26 cellular contexts compared by ENCODE assay signal in genomic region chr1:58994664-58995063, GRCh38.
"Had no signal": no experiment of that assay in that cellular context is flagged by ENCODE, and none has a peak within 500 bp of the region (broad histone marks: within the 10 kb centered on the region; RNA-seq: fewer than 3 reads in every experiment).

No MANE protein-coding gene starts in this region.

- H3K27ac ChIP-seq: brain microvascular endothelial cell, cardiac muscle cell, KMS-11, Peyer's patch had no signal

- H3K4me3 ChIP-seq: cardiac muscle cell, Peyer's patch had no signal

- H3K9ac ChIP-seq: KMS-11 had no signal

- H3K36me3 Mint-ChIP-seq: activated naive CD4-positive, alpha-beta T cell treated with anti-CD3 and anti-CD28 coated beads, Interleukin-2, amount 10 ng/mL, durations not matched to agents 7 days and 5 days; activated naive CD8-positive, alpha-beta T cell treated with anti-CD3 and anti-CD28 coated beads for 36 hours; WTC11 had no signal

- H3K27ac Mint-ChIP-seq: activated naive CD4-positive, alpha-beta T cell treated with anti-CD3 and anti-CD28 coated beads, Interleukin-2, amount 10 ng/mL, durations not matched to agents 7 days and 5 days; activated naive CD8-positive, alpha-beta T cell treated with anti-CD3 and anti-CD28 coated beads for 36 hours; activated T-helper 2 cell treated with anti-CD3 and anti-CD28 coated beads, Interferon-gamma antibody, Interleukin-2, Interleukin-4, amounts not matched to agents 10 μg/mL and 5 μg/mL and 100 μg/mL, durations not matched to agents 14 hours and 24 hours and 36 hours; T-helper 1 cell treated with Interleukin-12 subunit alpha and Interleukin-12 subunit beta and Interleukin-4 antibody, amounts not matched to agents 30 μg/mL and 1 μg/mL, for 36 hours; WTC11 had no signal

- H3K9me3 ChIP-seq: Peyer's patch had no signal

- H3K27me3 ChIP-seq: brain microvascular endothelial cell, Peyer's patch had no signal

- H3K9me3 Mint-ChIP-seq: activated naive CD4-positive, alpha-beta T cell treated with anti-CD3 and anti-CD28 coated beads, Interleukin-2, amount 10 ng/mL, durations not matched to agents 7 days and 5 days; activated naive CD8-positive, alpha-beta T cell treated with anti-CD3 and anti-CD28 coated beads for 36 hours; activated T-helper 2 cell treated with anti-CD3 and anti-CD28 coated beads, Interferon-gamma antibody, Interleukin-2, Interleukin-4, amounts not matched to agents 10 μg/mL and 5 μg/mL and 100 μg/mL, durations not matched to agents 14 hours and 24 hours and 36 hours; T-helper 1 cell treated with Interleukin-12 subunit alpha and Interleukin-12 subunit beta and Interleukin-4 antibody, amounts not matched to agents 30 μg/mL and 1 μg/mL, for 36 hours; WTC11 had no signal

- H3K36me3 ChIP-seq: brain microvascular endothelial cell, cardiac muscle cell, Peyer's patch had no signal

- H3K4me2 ChIP-seq: KMS-11 had no signal

- DNase-seq: activated CD4-positive, alpha-beta T cell treated with anti-CD3 and anti-CD28 coated beads for 48 hours; activated CD4-positive, alpha-beta T cell treated with anti-CD3 and anti-CD28 coated beads, Interleukin-2, amount 50 U/mL, for 48 hours; activated CD4-positive, CD25-positive, alpha-beta regulatory T cell treated with anti-CD3 and anti-CD28 coated beads, Interleukin-2, amount 50 U/mL, for 72 hours; activated CD8-positive, alpha-beta memory T cell treated with anti-CD3 and anti-CD28 coated beads for 24 hours; activated gamma-delta T cell treated with Interleukin-2 at 50 U/mL for 16 hours; activated naive CD4-positive, alpha-beta T cell treated with anti-CD3 and anti-CD28 coated beads, Interleukin-2, amount 10 ng/mL, durations not matched to agents 7 days and 5 days; activated naive CD8-positive, alpha-beta T cell treated with anti-CD3 and anti-CD28 coated beads for 36 hours; activated T-cell treated with anti-CD3 and anti-CD28 coated beads, Interleukin-2, amount 50 U/mL, for 48 hours; brain microvascular endothelial cell; NCI-H1092; NCI-H1417 treated with DMSO at 0.1 percent for 48 hours; NCI-H1694; NCI-H2029; NCI-H2107; NCI-H2171 treated with DMSO at 0.1 percent for 48 hours; NCI-H345; NCI-H510A; NCI-H69; Peyer's patch; SHP77 treated with DMSO at 0.1 percent for 48 hours; T-helper 9 cell had no signal

- H3K4me1 ChIP-seq: Peyer's patch had no signal

- H3K4me3 Mint-ChIP-seq: activated naive CD4-positive, alpha-beta T cell treated with anti-CD3 and anti-CD28 coated beads, Interleukin-2, amount 10 ng/mL, durations not matched to agents 7 days and 5 days; activated naive CD8-positive, alpha-beta T cell treated with anti-CD3 and anti-CD28 coated beads for 36 hours; T-helper 1 cell treated with Interleukin-12 subunit alpha and Interleukin-12 subunit beta and Interleukin-4 antibody, amounts not matched to agents 30 μg/mL and 1 μg/mL, for 36 hours; WTC11 had no signal

- ATAC-seq: WTC11 had no signal

- H3K27me3 Mint-ChIP-seq: activated naive CD8-positive, alpha-beta T cell treated with anti-CD3 and anti-CD28 coated beads for 36 hours had no signal
